Comparison of ENCODE assay signal across 8 cellular contexts in the genomic region with DNA sequence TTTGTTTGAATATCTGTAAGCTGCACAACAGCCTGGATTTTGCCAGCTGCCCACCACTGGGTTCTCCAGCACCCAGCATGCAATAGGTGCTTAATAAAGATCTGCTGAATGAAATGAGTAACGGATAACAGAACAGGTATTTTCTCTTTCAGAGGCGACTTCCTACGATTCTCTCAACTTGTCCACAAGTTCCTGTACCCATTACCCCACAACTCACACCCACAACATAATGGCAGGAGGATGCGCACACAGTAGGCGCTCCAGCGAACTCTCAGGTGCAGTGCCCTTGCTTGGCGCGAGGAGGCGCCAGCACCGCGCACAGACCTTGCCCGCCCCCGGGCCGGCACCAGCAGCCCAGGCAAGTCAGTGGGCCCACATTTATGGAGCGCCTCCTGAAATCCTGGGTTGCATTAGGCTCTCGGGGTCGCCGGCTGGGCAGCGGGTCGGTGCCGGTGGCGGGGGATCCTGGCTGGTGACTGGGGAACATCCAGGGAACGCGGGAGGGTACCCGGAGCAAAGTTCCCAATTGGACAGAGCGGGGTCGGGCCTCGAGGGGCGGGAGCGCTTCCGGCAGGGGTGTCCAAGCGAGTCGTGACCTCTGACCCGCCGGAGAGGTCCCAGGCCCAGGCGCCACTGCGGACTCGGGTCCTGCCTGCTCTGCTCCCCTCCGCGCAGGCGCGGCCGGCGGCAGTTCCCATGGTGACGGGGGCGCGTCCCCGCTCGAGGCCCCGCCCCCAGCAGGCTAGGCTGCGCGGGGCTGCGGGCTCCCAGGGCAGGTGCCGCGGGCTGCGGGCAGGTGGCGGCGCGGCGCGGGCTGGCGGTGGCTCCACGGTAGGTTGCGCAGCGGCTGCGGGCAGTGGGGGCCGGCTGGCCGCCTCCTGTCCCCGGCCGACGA. TPM values are rescaled to one million over a fixed set of nuclear protein-coding genes. Genes with fewer than 3 reads are reported as not detected.
DNase-seq lines count a peak whose midpoint lies in the region; ATAC-seq, FAIRE-seq and TF ChIP-seq lines count a peak whose summit lies in the region.

A gene (plus strand): TSS at position 775 of the 895 bp plus-strand sequence. CDS start 75,284 bp downstream, outside the sequence.

- DNase-seq in DMS153 (lab: John Stamatoyannopoulos, UW) (peak; percentile 79), HEK293T (ENCODE audit: extremely low spot score) (peak; percentile 99), NCI-H2227 (lab: John Stamatoyannopoulos, UW; ENCODE audit: unreplicated experiment) (peak; percentile 84), activated B cell treated with CpG ODN at 0.5 μM for 24 hours (peak; percentile 73), caudate nucleus (lab: John Stamatoyannopoulos, UW) (peak in 59 of 61 donors; percentile 17 to 87 (median 71)), immature natural killer cell (peak; percentile 84 to 87 (median 85)), small intestine (peak; percentile 91)

- H3K27ac ChIP-seq in caudate nucleus (ENCODE audit: low read depth, low read length) (peak within 1 kb of the TSS; percentile 76), small intestine (ENCODE audit: low read depth in 1 of 2, low read length in 1 of 2) (peak within 1 kb of the TSS; percentile 89 to 94)

- POLR2A ChIA-PET in HEK293T (lab: Yijun Ruan, JAX) (interaction anchor here (1.0 kb wide), 2 partner anchors 44 to 96 kb away, joined by 3 to 4 read pairs; no protein-coding TSS in a partner anchor), activated B cell treated with CpG ODN at 0.5 μM for 24 hours (lab: Charles Lee) (no interaction called here)

- H3K27me3 Mint-ChIP-seq in activated B cell treated with CpG ODN at 0.5 μM for 24 hours (peaks cover 72% of the 10 kb centered on the region), immature natural killer cell (ENCODE audit: low read depth in 3 of 3) (peaks cover 10 to 38% (median 18%) of the 10 kb centered on the region in 3 donors)

- H3K27ac Mint-ChIP-seq in activated B cell treated with CpG ODN at 0.5 μM for 24 hours (no peak within 1 kb of the TSS), immature natural killer cell (peak within 1 kb of the TSS in 4 of 6 donors; percentile 3 to 44 (median 14))

- no peaks in the 10 kb centered on the region for H3K4me1 ChIP-seq in small intestine (ENCODE audit: control insufficient read depth in 2 of 2, insufficient read depth in 1 of 2, low read depth in 1 of 2, low read length in 1 of 2)

- peak within 1 kb of the TSS; percentile 67 to 78 for H3K4me3 ChIP-seq in small intestine (ENCODE audit: low read depth in 1 of 2, low read length in 2 of 2)

- H3K4me1 Mint-ChIP-seq in activated B cell treated with CpG ODN at 0.5 μM for 24 hours = peaks cover 14% of the 10 kb centered on the region
- peaks cover 25 to 26% of the 10 kb centered on the region in 2 donors for H3K4me1 Mint-ChIP-seq in immature natural killer cell

- peaks cover 0 to 3% of the 10 kb centered on the region in 2 donors for H3K27me3 ChIP-seq in small intestine (ENCODE audit: control insufficient read depth in 2 of 2, insufficient read depth in 2 of 2, low read length in 2 of 2)

- H3K4me3 Mint-ChIP-seq in activated B cell treated with CpG ODN at 0.5 μM for 24 hours (peak within 1 kb of the TSS; percentile 68), immature natural killer cell (peak within 1 kb of the TSS; percentile 67 to 83 (median 78))

- H3K36me3 Mint-ChIP-seq in activated B cell treated with CpG ODN at 0.5 μM for 24 hours (ENCODE audit: low read depth) (no peaks in the 10 kb centered on the region), immature natural killer cell (no peaks in the 10 kb centered on the region)

- H3K36me3 ChIP-seq in small intestine (ENCODE audit: control insufficient read depth in 2 of 2, insufficient read depth in 2 of 2, low read length in 2 of 2) = no peaks in the 10 kb centered on the region

- ATAC-seq in activated B cell treated with CpG ODN at 0.5 μM for 24 hours (ENCODE audit: low read depth) (peak; percentile 90), GM21447 (IDR thresholded peaks at IDR 0.05; ENCODE audit: unreplicated experiment) (no peak)

- FAIRE-seq in small intestine (lab: Jason Lieb, UNC) = no peak

- H3K9me3 Mint-ChIP-seq in activated B cell treated with CpG ODN at 0.5 μM for 24 hours (no peaks in the 10 kb centered on the region), immature natural killer cell (no peaks in the 10 kb centered on the region)

- 2% methylated on average over 55 to 71 of the region's 71 CpGs for WGBS in small intestine, 3 donors

- intact Hi-C loops in activated B cell treated with CpG ODN at 0.5 μM for 24 hours (cut with micrococcal nuclease) = loop anchor here (1.0 kb wide), 1 partner anchor 96 kb away; no protein-coding TSS in a partner anchor

- TF ChIP-seq CTCF in activated B cell treated with CpG ODN at 0.5 μM for 24 hours (IDR thresholded peaks at IDR 0.05) = no peak

- H3K9me3 ChIP-seq in small intestine (ENCODE audit: control insufficient read depth, low read depth) = no peaks in the 10 kb centered on the region

- CTCF ChIA-PET in HEK293T (lab: Yijun Ruan, JAX) = interaction anchor here (1.3 to 2.0 kb wide), 2 partner anchors 97 to 99 kb away, joined by 3 to 6 read pairs; no protein-coding TSS in a partner anchor
- CTCF ChIA-PET in activated B cell treated with CpG ODN at 0.5 μM for 24 hours (lab: Charles Lee) = no interaction called here

TF ChIP-seq in HEK293T, 16 proteins besides CTCF, POLR2A, EP300 and RAD21:
- TF ChIP-seq TARDBP (IDR thresholded peaks at IDR 0.05) (no peak), ARNT (IDR thresholded peaks at IDR 0.05) (no peak), NFRKB (IDR thresholded peaks at IDR 0.05) (no peak), LEF1 (IDR thresholded peaks at IDR 0.05; ENCODE audit: borderline replicate concordance) (peak; percentile 83; the same call in 1 of the 2 replicates), HDGF (IDR thresholded peaks at IDR 0.05; ENCODE audit: borderline replicate concordance) (no peak), ELF4 (IDR thresholded peaks at IDR 0.05) (no peak), FOXM1 (IDR thresholded peaks at IDR 0.05; ENCODE audit: borderline replicate concordance) (peak; percentile 54; the same call in 1 of the 2 replicates)

RNA-seq across cellular contexts. Expression of the gene that starts here (rescaled TPM):
- total RNA-seq in activated B cell treated with CpG ODN at 0.5 μM for 24 hours = 0.02 and 0.04 TPM in 2 replicates
- polyA plus RNA-seq in immature natural killer cell (1 to 10 TPM in 2 of 3 donors, under 1 TPM in 1; 0.43 to 3.0 (median 2.5) TPM), small intestine (10 to 100 TPM in 2 of 3 donors, 1 to 10 TPM in 1; 7.0 to 18.0 (median 11.4) TPM)

Comparison
In these comparisons a context has a peak if more than half of its experiments do, and no peak if none do; other contexts are left out.
1. Peak in DNase-seq and ATAC-seq in activated B cell treated with CpG ODN at 0.5 μM for 24 hours; RNA of the gene not detected or under 1 TPM.